ENCODE assay signal across 8 cellular contexts in the genomic region with DNA sequence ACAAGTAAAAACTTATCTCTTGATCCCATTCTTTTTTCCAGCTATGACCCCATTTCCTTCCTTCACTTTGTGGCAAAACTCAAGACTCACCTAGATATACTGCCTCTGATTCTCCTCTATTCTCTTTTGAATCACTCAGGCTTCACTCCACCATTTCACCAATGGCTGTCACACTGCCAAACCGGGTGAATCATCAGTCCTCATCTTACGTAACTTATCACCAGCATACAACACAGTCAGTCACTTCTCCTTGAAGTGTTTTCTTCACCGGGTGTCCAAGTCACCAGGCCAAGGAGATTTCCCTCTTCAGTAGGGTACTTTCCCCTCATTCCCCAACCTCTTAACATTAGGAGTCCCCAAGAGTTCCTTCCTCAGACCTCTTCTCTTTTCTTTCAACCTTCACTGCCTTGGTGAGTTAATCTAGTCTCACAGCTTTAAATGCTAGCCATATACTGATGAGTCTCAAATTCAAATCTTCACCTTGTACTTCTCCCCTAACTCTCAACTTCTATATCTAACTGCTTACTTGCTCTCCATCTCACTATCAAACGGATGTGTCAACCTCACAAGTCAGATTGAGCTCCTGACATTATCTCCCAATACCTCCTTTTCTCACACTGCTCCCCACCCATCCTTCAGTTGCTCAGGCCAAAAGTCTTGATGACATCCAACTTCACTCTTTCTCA. TPM values are rescaled to one million over a fixed set of nuclear protein-coding genes. Genes with fewer than 3 reads are reported as not detected.
DNase-seq lines count a peak whose midpoint lies in the region; ATAC-seq and TF ChIP-seq lines count a peak whose summit lies in the region.

No MANE protein-coding gene starts in this region.

- DNase-seq in natural killer cell treated with Interleukin-12 subunit alpha and Interleukin-12 subunit beta and Interleukin-15 and Interleukin-18, amount 100 ng/mL, for 72 hours (ENCODE audit: low spot score), result no peak
- DNase-seq in natural killer cell (no peak), caudate nucleus (lab: John Stamatoyannopoulos, UW) (no peak), medulla oblongata (ENCODE audit: extremely low spot score) (peak; percentile 62), vagina (ENCODE audit: extremely low spot score in 2 of 2) (no peak), activated gamma-delta T cell (lab: John Stamatoyannopoulos, UW) (no peak)
- no peak for DNase-seq in NK-92 treated with Interleukin-12 subunit alpha and Interleukin-12 subunit beta, amount 100 ng/mL, for 24 hours (lab: John Stamatoyannopoulos, UW)

- peaks cover 12% of the 10 kb centered on the region for H3K36me3 Mint-ChIP-seq in natural killer cell treated with Interleukin-12 subunit alpha and Interleukin-12 subunit beta and Interleukin-15 and Interleukin-18, amount 100 ng/mL, for 72 hours
- no peaks in the 10 kb centered on the region for H3K36me3 Mint-ChIP-seq in natural killer cell

- H3K9me3 ChIP-seq in vagina, result no peaks in the 10 kb centered on the region

- H3K27ac ChIP-seq in caudate nucleus (ENCODE audit: low read depth, low read length) (peak overlapping the region; percentile 69), vagina (peak overlapping the region; percentile 67)

- H3K4me3 Mint-ChIP-seq in natural killer cell treated with Interleukin-12 subunit alpha and Interleukin-12 subunit beta and Interleukin-15 and Interleukin-18, amount 100 ng/mL, for 72 hours, result no peak overlapping the region
- no peak overlapping the region for H3K4me3 Mint-ChIP-seq in natural killer cell

- H3K4me3 ChIP-seq in vagina, result no peak overlapping the region

- TF ChIP-seq CTCF in natural killer cell (IDR thresholded peaks at IDR 0.05), result no peak
- no peak for TF ChIP-seq CTCF in vagina (IDR thresholded peaks at IDR 0.05)

- H3K4me1 ChIP-seq in vagina, result peaks cover 19% of the 10 kb centered on the region

- peak; percentile 80 to 86 for ATAC-seq in natural killer cell treated with Interleukin-12 subunit alpha and Interleukin-12 subunit beta and Interleukin-15 and Interleukin-18, amount 100 ng/mL, for 72 hours
- ATAC-seq in natural killer cell, result no peak
- ATAC-seq in GM19467 (IDR thresholded peaks at IDR 0.05; ENCODE audit: unreplicated experiment), result no peak

- H3K27me3 Mint-ChIP-seq in natural killer cell treated with Interleukin-12 subunit alpha and Interleukin-12 subunit beta and Interleukin-15 and Interleukin-18, amount 100 ng/mL, for 72 hours, result no peaks in the 10 kb centered on the region
- no peaks in the 10 kb centered on the region for H3K27me3 Mint-ChIP-seq in natural killer cell (ENCODE audit: low read depth in 2 of 2)

- intact Hi-C loops in natural killer cell (cut with micrococcal nuclease) (no loop called here), vagina (cut with DNase I) (loop anchor here (5.0 kb wide), 2 partner anchors 65 to 280 kb away; partner anchors contain the start of gene ZDHHC14)

- peaks cover 9 to 11% of the 10 kb centered on the region in 2 donors for H3K4me1 Mint-ChIP-seq in natural killer cell treated with Interleukin-12 subunit alpha and Interleukin-12 subunit beta and Interleukin-15 and Interleukin-18, amount 100 ng/mL, for 72 hours (ENCODE audit: low read depth in 2 of 2)
- peaks cover under 1 to 9% of the 10 kb centered on the region in 2 donors for H3K4me1 Mint-ChIP-seq in natural killer cell

- no peaks in the 10 kb centered on the region for H3K9me3 Mint-ChIP-seq in natural killer cell treated with Interleukin-12 subunit alpha and Interleukin-12 subunit beta and Interleukin-15 and Interleukin-18, amount 100 ng/mL, for 72 hours
- H3K9me3 Mint-ChIP-seq in natural killer cell, result no peaks in the 10 kb centered on the region

- peaks cover 0 to 8% of the 10 kb centered on the region in 2 donors for H3K36me3 ChIP-seq in vagina

- H3K27me3 ChIP-seq in vagina, result no peaks in the 10 kb centered on the region

- H3K27ac Mint-ChIP-seq in natural killer cell treated with Interleukin-12 subunit alpha and Interleukin-12 subunit beta and Interleukin-15 and Interleukin-18, amount 100 ng/mL, for 72 hours, result peak overlapping the region; percentile 3 to 34
- H3K27ac Mint-ChIP-seq in natural killer cell, result peak overlapping the region in 1 of 2 donors; percentile 33

- no peak for TF ChIP-seq POLR2A in vagina (IDR thresholded peaks at IDR 0.05)

RNA-seq across cellular contexts. Expression of gene TMEM242, which starts 6.0 kb away (rescaled TPM):
- total RNA-seq in natural killer cell treated with Interleukin-12 subunit alpha and Interleukin-12 subunit beta and Interleukin-15 and Interleukin-18, amount 100 ng/mL, for 72 hours, result 10 to 100 TPM in 1 of 2 donors, 1 to 10 TPM in 1; 9.6 to 10.8 TPM
- 10 to 100 TPM; 18.5 to 24.8 (median 19.8) TPM for total RNA-seq in natural killer cell
- 6.1 TPM for total RNA-seq in vagina

Comparison
In these comparisons a context has a peak if more than half of its experiments do, and no peak if none do; other contexts are left out.
1. ATAC-seq: peak in natural killer cell treated with Interleukin-12 subunit alpha and Interleukin-12 subunit beta and Interleukin-15 and Interleukin-18, amount 100 ng/mL, for 72 hours (2 of 2); none in natural killer cell (0 of 3) and GM19467 (single experiment).